ENCODE assay signal across 8 cellular contexts in genomic region chr3:183766745-183767606, GRCh38. TPM values are rescaled to one million over a fixed set of nuclear protein-coding genes. Genes with fewer than 3 reads are reported as not detected.
A peak's percentile ranks its signal among the peaks of the same experiment; 100 is the strongest.
DNase-seq lines count a peak whose midpoint lies in the region; ATAC-seq and TF ChIP-seq lines count a peak whose summit lies in the region.

No MANE protein-coding gene starts in this region.

- peak; percentile 72 for ATAC-seq in GM18517 (IDR thresholded peaks at IDR 0.05; ENCODE audit: unreplicated experiment)
- peak; percentile 68 for ATAC-seq in HG03460 (IDR thresholded peaks at IDR 0.05; ENCODE audit: unreplicated experiment)

- no peaks in the 10 kb centered on the region for H3K27me3 ChIP-seq in ACC112 (ENCODE audit: insufficient read depth, low read length)

- H2AFZ ChIP-seq in ACC112 (ENCODE audit: low read length, unreplicated experiment) = no peak overlapping the region

- TF ChIP-seq CTCF in endothelial cell (IDR thresholded peaks at IDR 0.05; ENCODE audit: unreplicated experiment) (peak; percentile 83), mesothelial cell of epicardium (IDR thresholded peaks at IDR 0.05; ENCODE audit: unreplicated experiment) (peak; percentile 59)

- peak overlapping the region; percentile 88; the same call in 1 of the 2 replicates for H3K27ac ChIP-seq in ACC112 (ENCODE audit: low read depth, low read length)

- H3K4me1 Mint-ChIP-seq in endothelial cell (ENCODE audit: unreplicated experiment) (peaks cover 17% of the 10 kb centered on the region), mesothelial cell of epicardium (peaks cover 13% of the 10 kb centered on the region)

- H3K9me3 Mint-ChIP-seq in endothelial cell (ENCODE audit: unreplicated experiment) (no peaks in the 10 kb centered on the region), mesothelial cell of epicardium (no peaks in the 10 kb centered on the region)

- peaks cover 27% of the 10 kb centered on the region for H3K36me3 ChIP-seq in ACC112 (ENCODE audit: insufficient read depth, low read length)

- no peak overlapping the region for H3K4me3 Mint-ChIP-seq in endothelial cell (ENCODE audit: unreplicated experiment)
- no peak overlapping the region for H3K4me3 Mint-ChIP-seq in mesothelial cell of epicardium

- peak; percentile 89 for DNase-seq in NCI-H82 (lab: John Stamatoyannopoulos, UW)
- peak; percentile 82 for DNase-seq in activated CD8-positive, alpha-beta memory T cell treated with anti-CD3 and anti-CD28 coated beads for 24 hours
- peak; percentile 75 for DNase-seq in endothelial cell (ENCODE audit: low spot score)
- peak in 1 of 2 experiments; percentile 70 for DNase-seq in mesothelial cell of epicardium (ENCODE audit: low spot score in 2 of 2, unreplicated experiment in 2 of 2)
- DNase-seq in stimulated activated CD8-positive, alpha-beta memory T cell treated with anti-CD3 and anti-CD28 coated beads, Interleukin-4, amount 100 ng/mL, for 24 hours (ENCODE audit: low read depth) = peak; percentile 44

- H3K4me1 ChIP-seq in ACC112 (ENCODE audit: control insufficient read depth, insufficient read depth, low read length, unreplicated experiment) = peaks cover 23% of the 10 kb centered on the region

- H3K27ac Mint-ChIP-seq in endothelial cell (ENCODE audit: unreplicated experiment) (peak overlapping the region; percentile 22), mesothelial cell of epicardium (no peak overlapping the region)

- no peak overlapping the region for H3K4me3 ChIP-seq in ACC112 (ENCODE audit: low read depth, low read length)

- H3K27me3 Mint-ChIP-seq in endothelial cell (ENCODE audit: unreplicated experiment) = no peaks in the 10 kb centered on the region
- no peaks in the 10 kb centered on the region for H3K27me3 Mint-ChIP-seq in mesothelial cell of epicardium (ENCODE audit: low read depth)

- H3K79me2 ChIP-seq in ACC112 (ENCODE audit: control insufficient read depth, insufficient read depth, low read length, unreplicated experiment) = peaks cover 3% of the 10 kb centered on the region

- H3K36me3 Mint-ChIP-seq in endothelial cell (ENCODE audit: low read depth, unreplicated experiment) (peaks cover 28% of the 10 kb centered on the region), mesothelial cell of epicardium (peaks cover 19% of the 10 kb centered on the region)

RNA-seq across cellular contexts. Expression of gene MAP6D1, which starts 58.4 kb away (rescaled TPM):
- total RNA-seq in endothelial cell (ENCODE audit: unreplicated experiment) (0.90 TPM), mesothelial cell of epicardium (4.4 to 6.4 TPM (median 5.3 TPM) in 3 replicates)
